11 cellular contexts compared by ENCODE assay signal in the genomic region with DNA sequence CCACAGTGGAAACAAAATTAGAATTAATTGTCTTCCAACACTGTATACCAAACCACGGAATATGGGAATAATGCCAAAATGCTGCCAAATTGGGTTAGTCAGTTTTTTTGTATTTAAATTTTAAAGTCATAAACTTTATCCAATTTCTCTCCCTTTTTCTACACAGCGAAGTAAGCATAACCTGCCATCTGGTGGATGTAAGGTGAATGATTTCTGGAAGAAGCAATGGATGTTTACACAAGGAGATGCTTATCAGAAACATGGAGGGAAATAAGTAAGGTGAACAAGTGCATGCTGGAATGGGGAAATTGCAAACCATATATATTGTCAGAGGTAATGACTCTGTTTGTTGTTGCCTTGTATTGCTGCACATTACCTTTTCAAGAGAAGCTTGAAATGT.
A peak's percentile ranks its signal among the peaks of the same experiment; 100 is the strongest.
DNase-seq lines count a peak whose midpoint lies in the region; ATAC-seq and TF ChIP-seq lines count a peak whose summit lies in the region.
"Had no signal": no experiment of that assay in that cellular context is flagged by ENCODE, and none has a peak within 500 bp of the region (broad histone marks: within the 10 kb centered on the region; RNA-seq: fewer than 3 reads in every experiment).

No MANE protein-coding gene starts in this region.

- H3K36me3 ChIP-seq in SK-N-SH (replicated peaks in 1 of 2; ENCODE audit: control insufficient read depth in 1 of 2, insufficient read depth in 2 of 2, low read length in 1 of 2), result no peaks in the 10 kb centered on the region
- H3K36me3 ChIP-seq in smooth muscle cell (ENCODE audit: low read depth), result no peaks in the 10 kb centered on the region
- H3K36me3 ChIP-seq: BLaER1 treated with 17β-estradiol and CSF1 and Interleukin-3, amounts not matched to agents 10 nM and 100 nM had no signal

- no peaks in the 10 kb centered on the region for H3K9me2 ChIP-seq in SK-N-SH

- CTCF ChIA-PET in SK-N-SH (lab: Yijun Ruan, JAX), result no interaction called here

- no peak overlapping the region for H3K9ac ChIP-seq in SK-N-SH
- no peak overlapping the region for H3K9ac ChIP-seq in smooth muscle cell (ENCODE audit: low read depth)
- H3K9ac ChIP-seq: BLaER1 treated with 17β-estradiol and CSF1 and Interleukin-3, amounts not matched to agents 10 nM and 100 nM had no signal

- no peaks in the 10 kb centered on the region for H3K4me1 ChIP-seq in SK-N-SH (ENCODE audit: control insufficient read depth in 1 of 2, insufficient read depth in 2 of 2, low read depth in 1 of 2, low read length in 1 of 2)
- H3K4me1 ChIP-seq in smooth muscle cell (ENCODE audit: low read depth), result no peaks in the 10 kb centered on the region
- H3K4me1 ChIP-seq: BLaER1 treated with 17β-estradiol and CSF1 and Interleukin-3, amounts not matched to agents 10 nM and 100 nM had no signal

- POLR2A ChIA-PET in SK-N-SH (lab: Yijun Ruan, JAX), result no interaction called here

- DNase-seq in SK-N-SH, result peak; percentile 3
- peak; percentile 4 for DNase-seq in NCI-H2171 (lab: John Stamatoyannopoulos, UW)
- DNase-seq in cerebellar cortex (ENCODE audit: low spot score), result peak; percentile 24
- DNase-seq in smooth muscle cell (lab: John Stamatoyannopoulos, UW; ENCODE audit: unreplicated experiment), result no peak
- no peak for DNase-seq in EL
- no peak for DNase-seq in DMS79 (lab: John Stamatoyannopoulos, UW)
- no peak for DNase-seq in HK-2 (ENCODE audit: unreplicated experiment)
- DNase-seq: right cardiac atrium had no signal

- 2% methylated on average over 2 of the region's 2 CpGs for WGBS in SK-N-SH (ENCODE audit: low lambda C conversion rate)
- WGBS in smooth muscle cell (ENCODE audit: low lambda C conversion rate), result 28% methylated on average over 2 of the region's 2 CpGs

- H3F3A ChIP-seq in SK-N-SH (replicated peaks; ENCODE audit: insufficient read depth), result no peaks in the 10 kb centered on the region
- no peaks in the 10 kb centered on the region for H3F3A ChIP-seq in smooth muscle cell (ENCODE audit: low read depth)

- no peak overlapping the region for H3K27ac ChIP-seq in SK-N-SH (ENCODE audit: low read depth in 2 of 2, low read length in 1 of 2)
- no peak overlapping the region for H3K27ac ChIP-seq in smooth muscle cell (ENCODE audit: low read depth)
- H3K27ac ChIP-seq: BLaER1 treated with 17β-estradiol and CSF1 and Interleukin-3, amounts not matched to agents 10 nM and 100 nM had no signal

- no peak overlapping the region for H2AFZ ChIP-seq in SK-N-SH (ENCODE audit: low read depth)
- H2AFZ ChIP-seq in smooth muscle cell (ENCODE audit: low read depth), result no peak overlapping the region

- H3K4me2 ChIP-seq in SK-N-SH (no peak overlapping the region), smooth muscle cell (no peak overlapping the region)
- H3K4me2 ChIP-seq: BLaER1 treated with 17β-estradiol and CSF1 and Interleukin-3, amounts not matched to agents 10 nM and 100 nM had no signal

- no peak for TF ChIP-seq EP300 in SK-N-SH (IDR thresholded peaks at IDR 0.05; ENCODE audit: borderline replicate concordance in 1 of 2, low read depth in 1 of 2, low read length in 1 of 2)

- H4K20me1 ChIP-seq in SK-N-SH (ENCODE audit: insufficient read depth) (no peaks in the 10 kb centered on the region), smooth muscle cell (ENCODE audit: low read depth) (no peaks in the 10 kb centered on the region)
- H4K20me1 ChIP-seq: BLaER1 treated with 17β-estradiol and CSF1 and Interleukin-3, amounts not matched to agents 10 nM and 100 nM had no signal

- H3K79me2 ChIP-seq in SK-N-SH (ENCODE audit: insufficient read depth) (no peaks in the 10 kb centered on the region), smooth muscle cell (ENCODE audit: low read depth) (no peaks in the 10 kb centered on the region)

- no peak for ATAC-seq in SK-N-SH treated with all-trans-retinoic acid at 6 μM for 48 hours
- ATAC-seq: right cardiac atrium; stimulated activated effector memory CD8-positive, alpha-beta T cell treated with anti-CD3 and anti-CD28 coated beads, Interleukin-12 subunit alpha, Interleukin-12 subunit beta, amount 100 ng/mL, for 72 hours had no signal

- no peaks in the 10 kb centered on the region; the same call in 1 of the 2 replicates for H3K9me3 ChIP-seq in SK-N-SH
- no peaks in the 10 kb centered on the region for H3K9me3 ChIP-seq in smooth muscle cell (replicated peaks; ENCODE audit: low read depth)
- H3K9me3 ChIP-seq: BLaER1 treated with 17β-estradiol and CSF1 and Interleukin-3, amounts not matched to agents 10 nM and 100 nM had no signal

- TF ChIP-seq CTCF in SK-N-SH (IDR thresholded peaks at IDR 0.05) (peak; percentile 53), smooth muscle cell (IDR thresholded peaks at IDR 0.05; ENCODE audit: borderline replicate concordance, insufficient read depth, poor library complexity, severe bottlenecking) (peak; percentile 44)

- H3K27me3 ChIP-seq in SK-N-SH (ENCODE audit: insufficient read depth) (no peaks in the 10 kb centered on the region), smooth muscle cell (ENCODE audit: low read depth) (no peaks in the 10 kb centered on the region)
- H3K27me3 ChIP-seq: BLaER1 treated with 17β-estradiol and CSF1 and Interleukin-3, amounts not matched to agents 10 nM and 100 nM had no signal

- TF ChIP-seq RAD21 in SK-N-SH (IDR thresholded peaks at IDR 0.05; ENCODE audit: low read length), result peak; percentile 58

- H3K4me3 ChIP-seq in SK-N-SH (ENCODE audit: low read depth in 2 of 2, low read length in 1 of 2) (no peak overlapping the region), smooth muscle cell (no peak overlapping the region)
- H3K4me3 ChIP-seq: BLaER1 treated with 17β-estradiol and CSF1 and Interleukin-3, amounts not matched to agents 10 nM and 100 nM had no signal

TF ChIP-seq in SK-N-SH, 30 proteins besides CTCF, POLR2A, EP300 and RAD21:
- TF ChIP-seq SMC3 (IDR thresholded peaks at IDR 0.05; ENCODE audit: low read depth, low read length) (peak; percentile 20; the same call in 1 of the 2 replicates), GATA2 (CRISPR knock-in tag; IDR thresholded peaks at IDR 0.05) (peak; percentile 45), MEF2A (IDR thresholded peaks at IDR 0.05; ENCODE audit: borderline replicate concordance, low read depth) (no peak)
TF ChIP-seq in SK-N-SH: peak in this region for 2.

TF ChIP-seq in SK-N-SH treated with all-trans-retinoic acid at 6 μM for 48 hours, 23 proteins besides CTCF, POLR2A, EP300 and RAD21:
- TF ChIP-seq ZNF70 (CRISPR knock-in tag; IDR thresholded peaks at IDR 0.05) (no peak), PPARA (CRISPR knock-in tag; IDR thresholded peaks at IDR 0.05; ENCODE audit: borderline replicate concordance) (no peak), ZNF565 (CRISPR knock-in tag; conservative IDR thresholded peaks at IDR 0.05; ENCODE audit: low read depth) (no peak), ZNF8 (CRISPR knock-in tag; IDR thresholded peaks at IDR 0.05) (no peak), RARB (CRISPR knock-in tag; IDR thresholded peaks at IDR 0.05) (no peak)
- TF ChIP-seq, protein P1, sequence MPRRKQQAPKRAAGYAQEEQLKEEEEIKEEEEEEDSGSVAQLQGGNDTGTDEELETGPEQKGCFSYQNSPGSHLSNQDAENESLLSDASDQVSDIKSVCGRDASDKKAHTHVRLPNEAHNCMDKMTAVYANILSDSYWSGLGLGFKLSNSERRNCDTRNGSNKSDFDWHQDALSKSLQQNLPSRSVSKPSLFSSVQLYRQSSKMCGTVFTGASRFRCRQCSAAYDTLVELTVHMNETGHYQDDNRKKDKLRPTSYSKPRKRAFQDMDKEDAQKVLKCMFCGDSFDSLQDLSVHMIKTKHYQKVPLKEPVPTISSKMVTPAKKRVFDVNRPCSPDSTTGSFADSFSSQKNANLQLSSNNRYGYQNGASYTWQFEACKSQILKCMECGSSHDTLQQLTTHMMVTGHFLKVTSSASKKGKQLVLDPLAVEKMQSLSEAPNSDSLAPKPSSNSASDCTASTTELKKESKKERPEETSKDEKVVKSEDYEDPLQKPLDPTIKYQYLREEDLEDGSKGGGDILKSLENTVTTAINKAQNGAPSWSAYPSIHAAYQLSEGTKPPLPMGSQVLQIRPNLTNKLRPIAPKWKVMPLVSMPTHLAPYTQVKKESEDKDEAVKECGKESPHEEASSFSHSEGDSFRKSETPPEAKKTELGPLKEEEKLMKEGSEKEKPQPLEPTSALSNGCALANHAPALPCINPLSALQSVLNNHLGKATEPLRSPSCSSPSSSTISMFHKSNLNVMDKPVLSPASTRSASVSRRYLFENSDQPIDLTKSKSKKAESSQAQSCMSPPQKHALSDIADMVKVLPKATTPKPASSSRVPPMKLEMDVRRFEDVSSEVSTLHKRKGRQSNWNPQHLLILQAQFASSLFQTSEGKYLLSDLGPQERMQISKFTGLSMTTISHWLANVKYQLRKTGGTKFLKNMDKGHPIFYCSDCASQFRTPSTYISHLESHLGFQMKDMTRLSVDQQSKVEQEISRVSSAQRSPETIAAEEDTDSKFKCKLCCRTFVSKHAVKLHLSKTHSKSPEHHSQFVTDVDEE (CRISPR knock-in tag; IDR thresholded peaks at IDR 0.05), result no peak
- TF ChIP-seq, protein P2, sequence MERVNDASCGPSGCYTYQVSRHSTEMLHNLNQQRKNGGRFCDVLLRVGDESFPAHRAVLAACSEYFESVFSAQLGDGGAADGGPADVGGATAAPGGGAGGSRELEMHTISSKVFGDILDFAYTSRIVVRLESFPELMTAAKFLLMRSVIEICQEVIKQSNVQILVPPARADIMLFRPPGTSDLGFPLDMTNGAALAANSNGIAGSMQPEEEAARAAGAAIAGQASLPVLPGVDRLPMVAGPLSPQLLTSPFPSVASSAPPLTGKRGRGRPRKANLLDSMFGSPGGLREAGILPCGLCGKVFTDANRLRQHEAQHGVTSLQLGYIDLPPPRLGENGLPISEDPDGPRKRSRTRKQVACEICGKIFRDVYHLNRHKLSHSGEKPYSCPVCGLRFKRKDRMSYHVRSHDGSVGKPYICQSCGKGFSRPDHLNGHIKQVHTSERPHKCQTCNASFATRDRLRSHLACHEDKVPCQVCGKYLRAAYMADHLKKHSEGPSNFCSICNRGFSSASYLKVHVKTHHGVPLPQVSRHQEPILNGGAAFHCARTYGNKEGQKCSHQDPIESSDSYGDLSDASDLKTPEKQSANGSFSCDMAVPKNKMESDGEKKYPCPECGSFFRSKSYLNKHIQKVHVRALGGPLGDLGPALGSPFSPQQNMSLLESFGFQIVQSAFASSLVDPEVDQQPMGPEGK (CRISPR knock-in tag; IDR thresholded peaks at IDR 0.05; ENCODE audit: borderline replicate concordance), result no peak

Comparison
In these comparisons a context has a peak if more than half of its experiments do, and no peak if none do; other contexts are left out.
1. DNase-seq: peak in SK-N-SH (single experiment), NCI-H2171 (single experiment) and cerebellar cortex (single experiment); none in smooth muscle cell (single experiment), EL (single experiment), DMS79 (single experiment) and HK-2 (single experiment).